1 cellular context compared by ENCODE assay signal in the genomic region with DNA sequence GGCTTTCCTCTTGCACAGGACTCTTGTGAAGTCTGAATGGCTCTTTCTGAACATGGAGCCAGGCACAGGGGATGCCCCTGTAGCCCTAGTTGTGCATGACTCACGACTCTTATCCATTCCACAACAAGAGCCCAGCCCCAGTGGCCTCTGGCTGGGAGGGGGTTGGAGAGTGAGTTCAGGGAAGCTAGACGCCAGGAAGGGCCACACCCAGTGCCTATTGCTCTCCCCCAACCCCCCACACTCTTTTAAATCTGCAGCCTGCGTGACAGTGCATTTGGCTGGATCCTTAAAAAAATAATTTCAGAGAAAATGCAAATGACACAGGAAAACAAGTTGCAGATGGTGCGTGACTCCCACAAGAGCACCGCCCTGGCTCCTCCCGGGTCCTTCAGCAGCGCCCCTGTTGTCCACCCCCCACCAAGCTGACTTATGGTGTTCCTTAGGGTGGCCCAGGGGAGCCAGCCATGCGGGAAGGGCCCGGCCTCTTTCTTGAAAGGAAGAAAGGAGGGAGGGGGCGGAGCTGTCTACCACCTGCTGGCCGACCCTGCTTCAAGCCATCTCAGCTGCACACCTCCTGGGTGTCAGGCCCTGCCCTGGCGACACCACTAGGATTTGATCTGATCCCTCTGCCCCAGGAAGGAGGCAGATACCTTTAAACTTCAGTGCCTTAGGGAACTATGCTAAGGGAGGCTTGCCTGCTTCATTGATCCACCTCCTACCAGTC.
A peak's percentile ranks its signal among the peaks of the same experiment; 100 is the strongest.
TF ChIP-seq lines count a peak whose summit lies in the region.

No MANE protein-coding gene starts in this region.

TF ChIP-seq in K562, 482 proteins besides CTCF, POLR2A, EP300 and RAD21 (continued from another document):
- TF ChIP-seq, protein P1, sequence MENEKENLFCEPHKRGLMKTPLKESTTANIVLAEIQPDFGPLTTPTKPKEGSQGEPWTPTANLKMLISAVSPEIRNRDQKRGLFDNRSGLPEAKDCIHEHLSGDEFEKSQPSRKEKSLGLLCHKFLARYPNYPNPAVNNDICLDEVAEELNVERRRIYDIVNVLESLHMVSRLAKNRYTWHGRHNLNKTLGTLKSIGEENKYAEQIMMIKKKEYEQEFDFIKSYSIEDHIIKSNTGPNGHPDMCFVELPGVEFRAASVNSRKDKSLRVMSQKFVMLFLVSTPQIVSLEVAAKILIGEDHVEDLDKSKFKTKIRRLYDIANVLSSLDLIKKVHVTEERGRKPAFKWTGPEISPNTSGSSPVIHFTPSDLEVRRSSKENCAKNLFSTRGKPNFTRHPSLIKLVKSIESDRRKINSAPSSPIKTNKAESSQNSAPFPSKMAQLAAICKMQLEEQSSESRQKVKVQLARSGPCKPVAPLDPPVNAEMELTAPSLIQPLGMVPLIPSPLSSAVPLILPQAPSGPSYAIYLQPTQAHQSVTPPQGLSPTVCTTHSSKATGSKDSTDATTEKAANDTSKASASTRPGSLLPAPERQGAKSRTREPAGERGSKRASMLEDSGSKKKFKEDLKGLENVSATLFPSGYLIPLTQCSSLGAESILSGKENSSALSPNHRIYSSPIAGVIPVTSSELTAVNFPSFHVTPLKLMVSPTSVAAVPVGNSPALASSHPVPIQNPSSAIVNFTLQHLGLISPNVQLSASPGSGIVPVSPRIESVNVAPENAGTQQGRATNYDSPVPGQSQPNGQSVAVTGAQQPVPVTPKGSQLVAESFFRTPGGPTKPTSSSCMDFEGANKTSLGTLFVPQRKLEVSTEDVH (IDR thresholded peaks at IDR 0.05; ENCODE audit: low read depth, partially characterized antibody): no peak
- TF ChIP-seq, protein P2, sequence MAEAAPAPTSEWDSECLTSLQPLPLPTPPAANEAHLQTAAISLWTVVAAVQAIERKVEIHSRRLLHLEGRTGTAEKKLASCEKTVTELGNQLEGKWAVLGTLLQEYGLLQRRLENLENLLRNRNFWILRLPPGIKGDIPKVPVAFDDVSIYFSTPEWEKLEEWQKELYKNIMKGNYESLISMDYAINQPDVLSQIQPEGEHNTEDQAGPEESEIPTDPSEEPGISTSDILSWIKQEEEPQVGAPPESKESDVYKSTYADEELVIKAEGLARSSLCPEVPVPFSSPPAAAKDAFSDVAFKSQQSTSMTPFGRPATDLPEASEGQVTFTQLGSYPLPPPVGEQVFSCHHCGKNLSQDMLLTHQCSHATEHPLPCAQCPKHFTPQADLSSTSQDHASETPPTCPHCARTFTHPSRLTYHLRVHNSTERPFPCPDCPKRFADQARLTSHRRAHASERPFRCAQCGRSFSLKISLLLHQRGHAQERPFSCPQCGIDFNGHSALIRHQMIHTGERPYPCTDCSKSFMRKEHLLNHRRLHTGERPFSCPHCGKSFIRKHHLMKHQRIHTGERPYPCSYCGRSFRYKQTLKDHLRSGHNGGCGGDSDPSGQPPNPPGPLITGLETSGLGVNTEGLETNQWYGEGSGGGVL (CRISPR knock-in tag; IDR thresholded peaks at IDR 0.05): no peak
- no peak for TF ChIP-seq COPS2 (conservative IDR thresholded peaks at IDR 0.05)
- no peak for TF ChIP-seq RBM34 (IDR thresholded peaks at IDR 0.05; ENCODE audit: borderline replicate concordance, insufficient read depth, low read length)
- TF ChIP-seq ZNF57 (CRISPR knock-in tag; IDR thresholded peaks at IDR 0.05): no peak
- TF ChIP-seq JUND (IDR thresholded peaks at IDR 0.05; ENCODE audit: borderline replicate concordance, low read depth, low read length): peak; percentile 95
- peak; percentile 85; the same call in 1 of the 3 replicates for TF ChIP-seq JUND (tag; IDR thresholded peaks at IDR 0.05; ENCODE audit: borderline replicate concordance, low read depth, low read length)
- TF ChIP-seq ZNF175 (CRISPR knock-in tag; IDR thresholded peaks at IDR 0.05; ENCODE audit: low read depth): 0 out of 2 replicates have a peak, but pooled peaks have one; percentile 8
- TF ChIP-seq HDAC6 (IDR thresholded peaks at IDR 0.05; ENCODE audit: low read depth, low read length): no peak
- TF ChIP-seq, protein P3, sequence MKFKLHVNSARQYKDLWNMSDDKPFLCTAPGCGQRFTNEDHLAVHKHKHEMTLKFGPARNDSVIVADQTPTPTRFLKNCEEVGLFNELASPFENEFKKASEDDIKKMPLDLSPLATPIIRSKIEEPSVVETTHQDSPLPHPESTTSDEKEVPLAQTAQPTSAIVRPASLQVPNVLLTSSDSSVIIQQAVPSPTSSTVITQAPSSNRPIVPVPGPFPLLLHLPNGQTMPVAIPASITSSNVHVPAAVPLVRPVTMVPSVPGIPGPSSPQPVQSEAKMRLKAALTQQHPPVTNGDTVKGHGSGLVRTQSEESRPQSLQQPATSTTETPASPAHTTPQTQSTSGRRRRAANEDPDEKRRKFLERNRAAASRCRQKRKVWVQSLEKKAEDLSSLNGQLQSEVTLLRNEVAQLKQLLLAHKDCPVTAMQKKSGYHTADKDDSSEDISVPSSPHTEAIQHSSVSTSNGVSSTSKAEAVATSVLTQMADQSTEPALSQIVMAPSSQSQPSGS (CRISPR knock-in tag; IDR thresholded peaks at IDR 0.05): no peak
- no peak for TF ChIP-seq HNRNPL (IDR thresholded peaks at IDR 0.05; ENCODE audit: low read depth, low read length)
- no peak for TF ChIP-seq HNRNPK (IDR thresholded peaks at IDR 0.05; ENCODE audit: low read depth, low read length, poor library complexity, severe bottlenecking)
- TF ChIP-seq, protein P4, sequence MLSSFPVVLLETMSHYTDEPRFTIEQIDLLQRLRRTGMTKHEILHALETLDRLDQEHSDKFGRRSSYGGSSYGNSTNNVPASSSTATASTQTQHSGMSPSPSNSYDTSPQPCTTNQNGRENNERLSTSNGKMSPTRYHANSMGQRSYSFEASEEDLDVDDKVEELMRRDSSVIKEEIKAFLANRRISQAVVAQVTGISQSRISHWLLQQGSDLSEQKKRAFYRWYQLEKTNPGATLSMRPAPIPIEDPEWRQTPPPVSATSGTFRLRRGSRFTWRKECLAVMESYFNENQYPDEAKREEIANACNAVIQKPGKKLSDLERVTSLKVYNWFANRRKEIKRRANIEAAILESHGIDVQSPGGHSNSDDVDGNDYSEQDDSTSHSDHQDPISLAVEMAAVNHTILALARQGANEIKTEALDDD (IDR thresholded peaks at IDR 0.05): no peak
- TF ChIP-seq, protein P5, sequence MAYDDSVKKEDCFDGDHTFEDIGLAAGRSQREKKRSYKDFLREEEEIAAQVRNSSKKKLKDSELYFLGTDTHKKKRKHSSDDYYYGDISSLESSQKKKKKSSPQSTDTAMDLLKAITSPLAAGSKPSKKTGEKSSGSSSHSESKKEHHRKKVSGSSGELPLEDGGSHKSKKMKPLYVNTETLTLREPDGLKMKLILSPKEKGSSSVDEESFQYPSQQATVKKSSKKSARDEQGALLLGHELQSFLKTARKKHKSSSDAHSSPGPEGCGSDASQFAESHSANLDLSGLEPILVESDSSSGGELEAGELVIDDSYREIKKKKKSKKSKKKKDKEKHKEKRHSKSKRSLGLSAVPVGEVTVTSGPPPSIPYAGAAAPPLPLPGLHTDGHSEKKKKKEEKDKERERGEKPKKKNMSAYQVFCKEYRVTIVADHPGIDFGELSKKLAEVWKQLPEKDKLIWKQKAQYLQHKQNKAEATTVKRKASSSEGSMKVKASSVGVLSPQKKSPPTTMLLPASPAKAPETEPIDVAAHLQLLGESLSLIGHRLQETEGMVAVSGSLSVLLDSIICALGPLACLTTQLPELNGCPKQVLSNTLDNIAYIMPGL (CRISPR knock-in tag; IDR thresholded peaks at IDR 0.05): no peak
- peak; percentile 93 for TF ChIP-seq LEF1 (IDR thresholded peaks at IDR 0.05)
- no peak for TF ChIP-seq CREBBP (IDR thresholded peaks at IDR 0.05; ENCODE audit: low read depth, low read length)
- TF ChIP-seq, protein P6, sequence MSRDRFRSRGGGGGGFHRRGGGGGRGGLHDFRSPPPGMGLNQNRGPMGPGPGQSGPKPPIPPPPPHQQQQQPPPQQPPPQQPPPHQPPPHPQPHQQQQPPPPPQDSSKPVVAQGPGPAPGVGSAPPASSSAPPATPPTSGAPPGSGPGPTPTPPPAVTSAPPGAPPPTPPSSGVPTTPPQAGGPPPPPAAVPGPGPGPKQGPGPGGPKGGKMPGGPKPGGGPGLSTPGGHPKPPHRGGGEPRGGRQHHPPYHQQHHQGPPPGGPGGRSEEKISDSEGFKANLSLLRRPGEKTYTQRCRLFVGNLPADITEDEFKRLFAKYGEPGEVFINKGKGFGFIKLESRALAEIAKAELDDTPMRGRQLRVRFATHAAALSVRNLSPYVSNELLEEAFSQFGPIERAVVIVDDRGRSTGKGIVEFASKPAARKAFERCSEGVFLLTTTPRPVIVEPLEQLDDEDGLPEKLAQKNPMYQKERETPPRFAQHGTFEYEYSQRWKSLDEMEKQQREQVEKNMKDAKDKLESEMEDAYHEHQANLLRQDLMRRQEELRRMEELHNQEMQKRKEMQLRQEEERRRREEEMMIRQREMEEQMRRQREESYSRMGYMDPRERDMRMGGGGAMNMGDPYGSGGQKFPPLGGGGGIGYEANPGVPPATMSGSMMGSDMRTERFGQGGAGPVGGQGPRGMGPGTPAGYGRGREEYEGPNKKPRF (IDR thresholded peaks at IDR 0.05; ENCODE audit: low read depth, low read length): no peak
- peak; percentile 80 for TF ChIP-seq DPF2 (IDR thresholded peaks at IDR 0.05)
- TF ChIP-seq CBX5 (IDR thresholded peaks at IDR 0.05; ENCODE audit: borderline replicate concordance, low read depth): no peak
- TF ChIP-seq, protein P7, sequence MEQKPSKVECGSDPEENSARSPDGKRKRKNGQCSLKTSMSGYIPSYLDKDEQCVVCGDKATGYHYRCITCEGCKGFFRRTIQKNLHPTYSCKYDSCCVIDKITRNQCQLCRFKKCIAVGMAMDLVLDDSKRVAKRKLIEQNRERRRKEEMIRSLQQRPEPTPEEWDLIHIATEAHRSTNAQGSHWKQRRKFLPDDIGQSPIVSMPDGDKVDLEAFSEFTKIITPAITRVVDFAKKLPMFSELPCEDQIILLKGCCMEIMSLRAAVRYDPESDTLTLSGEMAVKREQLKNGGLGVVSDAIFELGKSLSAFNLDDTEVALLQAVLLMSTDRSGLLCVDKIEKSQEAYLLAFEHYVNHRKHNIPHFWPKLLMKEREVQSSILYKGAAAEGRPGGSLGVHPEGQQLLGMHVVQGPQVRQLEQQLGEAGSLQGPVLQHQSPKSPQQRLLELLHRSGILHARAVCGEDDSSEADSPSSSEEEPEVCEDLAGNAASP (IDR thresholded peaks at IDR 0.05): no peak
- TF ChIP-seq YY1 (IDR thresholded peaks at IDR 0.05; ENCODE audit: borderline replicate concordance in 1 of 3, control insufficient read depth in 1 of 3, extremely low read depth in 1 of 3, insufficient read depth in 3 of 3, insufficient read length in 1 of 3, insufficient replicate concordance in 2 of 3, low read depth in 1 of 3, low read length in 2 of 3): peak in 1 of 3 experiments; percentile 41
- TF ChIP-seq GABPA (tag; conservative IDR thresholded peaks at IDR 0.05; ENCODE audit: low read depth): no peak
